In genomic region chr15:56763082-56763481, GRCh38 we compare ENCODE assay signal across 1 cellular context.
TF ChIP-seq lines count a peak whose summit lies in the region.

No MANE protein-coding gene starts in this region.

TF ChIP-seq in K562, 482 proteins besides CTCF, POLR2A, EP300 and RAD21:
- no peak for TF ChIP-seq SMARCA5 (IDR thresholded peaks at IDR 0.05)
- no peak for TF ChIP-seq ZNF764 (CRISPR knock-in tag; IDR thresholded peaks at IDR 0.05; ENCODE audit: low read depth)
- TF ChIP-seq TARDBP (IDR thresholded peaks at IDR 0.05) = no peak
- no peak for TF ChIP-seq ZNF75A (CRISPR knock-in tag; IDR thresholded peaks at IDR 0.05)
- TF ChIP-seq PKNOX1 (IDR thresholded peaks at IDR 0.05) = 0 out of 2 replicates have a peak, but pooled peaks have one; percentile 31
- TF ChIP-seq KDM4B (IDR thresholded peaks at IDR 0.05; ENCODE audit: borderline replicate concordance in 2 of 2, low read depth in 1 of 2) = no peak
